ENCODE assay signal across 25 cellular contexts in the genomic region with DNA sequence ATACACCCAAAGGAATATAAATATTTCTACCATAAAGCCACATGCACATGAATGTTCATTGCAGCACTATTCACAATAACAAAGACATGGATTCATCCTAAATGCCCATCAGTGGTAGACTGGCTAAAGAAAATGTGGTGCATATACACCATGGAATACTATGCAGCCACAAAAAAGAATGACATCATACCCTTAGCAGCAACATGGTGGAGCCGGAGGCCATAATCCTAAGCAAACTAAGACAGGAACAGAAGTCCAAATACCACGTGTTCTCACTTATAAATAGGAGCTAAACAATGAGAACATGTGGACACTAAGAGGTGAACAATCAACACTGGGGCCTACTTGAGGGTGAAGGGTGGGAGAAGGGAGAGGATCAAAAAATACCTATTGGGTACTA.
"Had no signal": no experiment of that assay in that cellular context is flagged by ENCODE, and none has a peak within 500 bp of the region (broad histone marks: within the 10 kb centered on the region; RNA-seq: fewer than 3 reads in every experiment).

No MANE protein-coding gene starts in this region.

- H3K36me3 ChIP-seq: colonic mucosa, esophagus squamous epithelium, gastrocnemius medialis, heart right ventricle, left lung, lower lobe of right lung had no signal

- H3K27ac ChIP-seq: colonic mucosa, epithelial cell of prostate, esophagus squamous epithelium, gastrocnemius medialis, heart right ventricle, left lung, lower lobe of right lung had no signal

- H3K4me3 ChIP-seq: colonic mucosa, esophagus squamous epithelium, gastrocnemius medialis, heart right ventricle, left lung, lower lobe of right lung, mucosa of descending colon had no signal

- ATAC-seq: effector memory CD8-positive, alpha-beta T cell; esophagus mucosa; gastrocnemius medialis; heart right ventricle; left cardiac atrium; left lung; left ventricle myocardium superior; lower lobe of right lung; mucosa of descending colon had no signal

- H3K4me1 ChIP-seq: colonic mucosa, esophagus squamous epithelium, gastrocnemius medialis, heart right ventricle, left lung, lower lobe of right lung had no signal

- FAIRE-seq: endometrium, islet of Langerhans, keratinocyte had no signal

- H3K27me3 ChIP-seq: colonic mucosa, esophagus squamous epithelium, gastrocnemius medialis, heart right ventricle, left lung had no signal

- DNase-seq: colonic mucosa; cortex of kidney; effector CD8-positive, alpha-beta T cell; effector memory CD8-positive, alpha-beta T cell; endodermal cell; erythroblast; esophagus squamous epithelium; foreskin fibroblast; foreskin melanocyte; gastrocnemius medialis; glutamatergic neuron; head of caudate nucleus; heart right ventricle; hippocampal formation; left cardiac atrium; left lung; left ventricle myocardium superior; lower lobe of right lung; mesenchymal stem cell; mucosa of descending colon had no signal

- H3K9me3 ChIP-seq: colonic mucosa, esophagus squamous epithelium, gastrocnemius medialis, mucosa of descending colon had no signal
